In genomic region chr1:1630191-1630964, GRCh38 we compare ENCODE assay signal across 1 cellular context.
TF ChIP-seq lines count a peak whose summit lies in the region.

No MANE protein-coding gene starts in this region.

TF ChIP-seq in GM12878, 131 proteins besides CTCF, POLR2A, EP300 and RAD21 (continues in another document):
- TF ChIP-seq STAT1 (conservative IDR thresholded peaks at IDR 0.05) (0 out of 2 replicates have a peak, but pooled peaks have one; percentile 62), NR2F1 (conservative IDR thresholded peaks at IDR 0.05) (0 out of 2 replicates have a peak, but pooled peaks have one; percentile 42), PBX3 (IDR thresholded peaks at IDR 0.05; ENCODE audit: insufficient replicate concordance, low read depth, low read length) (peak; percentile 18), DPF2 (IDR thresholded peaks at IDR 0.05) (peak; percentile 58), POU2F2 (IDR thresholded peaks at IDR 0.05; ENCODE audit: borderline replicate concordance, low read depth, low read length) (peak; percentile 62; the same call in 1 of the 3 replicates), SUZ12 (IDR thresholded peaks at IDR 0.05; ENCODE audit: unreplicated experiment) (no peak), MTA3 (IDR thresholded peaks at IDR 0.05; ENCODE audit: borderline replicate concordance, low read length) (no peak), ZNF207 (IDR thresholded peaks at IDR 0.05; ENCODE audit: borderline replicate concordance) (peak; percentile 45; the same call in 1 of the 2 replicates), PAX5 (IDR thresholded peaks at IDR 0.05; ENCODE audit: borderline replicate concordance, low read depth, low read length) (peak; percentile 38; the same call in 1 of the 2 replicates), EGR1 (IDR thresholded peaks at IDR 0.05; ENCODE audit: borderline replicate concordance in 1 of 2, low read depth in 2 of 2, low read length in 2 of 2) (peak in 1 of 2 experiments; percentile 69; a peak in 1 of 3 replicates), TCF12 (IDR thresholded peaks at IDR 0.05; ENCODE audit: low read depth, low read length) (peak; percentile 98), HCFC1 (IDR thresholded peaks at IDR 0.05; ENCODE audit: low read length) (peak; percentile 44; the same call in 1 of the 2 replicates), MXI1 (IDR thresholded peaks at IDR 0.05; ENCODE audit: low read depth, low read length) (peak; percentile 76; the same call in 1 of the 2 replicates), ZNF687 (IDR thresholded peaks at IDR 0.05) (peak; percentile 93), SP1 (IDR thresholded peaks at IDR 0.05; ENCODE audit: low read depth, low read length) (peak; percentile 85), ZBTB33 (IDR thresholded peaks at IDR 0.05) (no peak), TAF1 (IDR thresholded peaks at IDR 0.05; ENCODE audit: borderline replicate concordance, low read depth, low read length) (peak; percentile 26; the same call in 1 of the 2 replicates), CREB1 (IDR thresholded peaks at IDR 0.05; ENCODE audit: low read depth) (peak; percentile 56; the same call in 1 of the 2 replicates), BCL3 (IDR thresholded peaks at IDR 0.05; ENCODE audit: borderline replicate concordance, insufficient read depth, low read depth, low read length, poor library complexity, severe bottlenecking) (no peak), CHD2 (IDR thresholded peaks at IDR 0.05; ENCODE audit: borderline replicate concordance, low read depth, low read length) (0 out of 2 replicates have a peak, but pooled peaks have one; percentile 38), RFX5 (IDR thresholded peaks at IDR 0.05; ENCODE audit: low read depth, low read length) (peak; percentile 23; the same call in 1 of the 2 replicates), RUNX3 (IDR thresholded peaks at IDR 0.05; ENCODE audit: low read length) (peak; percentile 71), ZNF592 (IDR thresholded peaks at IDR 0.05) (0 out of 2 replicates have a peak, but pooled peaks have one; percentile 8), CREM (IDR thresholded peaks at IDR 0.05; ENCODE audit: low read depth) (peak; percentile 28; the same call in 1 of the 2 replicates), MAX (IDR thresholded peaks at IDR 0.05; ENCODE audit: low read depth, low read length) (peak; percentile 97), BHLHE40 (IDR thresholded peaks at IDR 0.05; ENCODE audit: borderline replicate concordance in 1 of 2, low read depth in 2 of 2, low read length in 1 of 2) (peak; percentile 52 to 87; a peak in 3 of 4 replicates), SIN3A (IDR thresholded peaks at IDR 0.05; ENCODE audit: low read depth, low read length) (peak; percentile 65; the same call in 1 of the 2 replicates), JUND (IDR thresholded peaks at IDR 0.05; ENCODE audit: low read depth, low read length) (0 out of 2 replicates have a peak, but pooled peaks have one; percentile 9), RELB (IDR thresholded peaks at IDR 0.05; ENCODE audit: low read depth) (no peak), GATAD2B (conservative IDR thresholded peaks at IDR 0.05; ENCODE audit: low read depth) (0 out of 2 replicates have a peak, but pooled peaks have one; percentile 25), USF1 (IDR thresholded peaks at IDR 0.05; ENCODE audit: borderline replicate concordance, extremely low read length, insufficient read depth, low read depth, low read length) (peak; percentile 56), PKNOX1 (IDR thresholded peaks at IDR 0.05) (peak; percentile 33; the same call in 1 of the 2 replicates), EZH2 (IDR thresholded peaks at IDR 0.05; ENCODE audit: borderline replicate concordance, control insufficient read depth, low read depth, low read length) (no peak), BCL11A (IDR thresholded peaks at IDR 0.05; ENCODE audit: low read depth, low read length) (no peak), IKZF1 (conservative IDR thresholded peaks at IDR 0.05) (peak; percentile 69), EED (IDR thresholded peaks at IDR 0.05; ENCODE audit: low read depth) (no peak), USF2 (IDR thresholded peaks at IDR 0.05; ENCODE audit: borderline replicate concordance, low read depth, low read length) (peak; percentile 29; the same call in 1 of the 2 replicates), SUPT20H (IDR thresholded peaks at IDR 0.05; ENCODE audit: borderline replicate concordance, control insufficient read depth, low read depth, low read length) (no peak), YY1 (IDR thresholded peaks at IDR 0.05; ENCODE audit: low read depth, low read length) (peak; percentile 77; the same call in 1 of the 2 replicates), NRF1 (conservative IDR thresholded peaks at IDR 0.05; ENCODE audit: low read depth, low read length) (peak; percentile 83), KLF5 (IDR thresholded peaks at IDR 0.05; ENCODE audit: partially characterized antibody) (peak; percentile 31), MTA2 (IDR thresholded peaks at IDR 0.05; ENCODE audit: low read depth) (no peak), LARP7 (IDR thresholded peaks at IDR 0.05) (peak; percentile 69; the same call in 1 of the 2 replicates), JUNB (IDR thresholded peaks at IDR 0.05) (no peak)
